In the genomic region with DNA sequence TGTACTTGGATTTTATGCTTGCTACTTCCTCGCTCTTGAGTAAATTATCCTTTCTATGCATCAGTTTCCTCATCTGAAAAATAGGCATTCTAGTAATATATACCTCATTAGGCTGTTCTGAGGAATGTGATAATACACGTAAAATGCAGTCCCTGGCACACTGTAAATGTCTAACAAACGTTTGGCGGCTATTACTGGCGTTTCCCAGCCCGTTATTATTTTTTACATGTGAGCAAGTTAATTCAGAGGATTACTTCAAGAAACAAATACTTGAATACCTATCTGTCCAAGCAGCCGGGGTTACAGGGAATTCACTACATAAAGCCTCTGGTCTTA, we compare ENCODE assay signal across 8 cellular contexts.
DNase-seq lines count a peak whose midpoint lies in the region; ATAC-seq lines count a peak whose summit lies in the region.

No MANE protein-coding gene starts in this region.

- peak overlapping the region; percentile 93 for H3K27ac ChIP-seq in caudate nucleus (ENCODE audit: low read depth, low read length)
- peak overlapping the region; percentile 87 to 88 for H3K27ac ChIP-seq in mucosa of rectum (ENCODE audit: low read depth in 2 of 2, low read length in 2 of 2)

- H3K36me3 Mint-ChIP-seq in stimulated activated naive CD8-positive, alpha-beta T cell treated with anti-CD3 and anti-CD28 coated beads, Interleukin-15, Interleukin-2, amounts not matched to agents 100 ng/mL and 50 ng/mL, for 24 hours (ENCODE audit: low read depth): peaks cover 45% of the 10 kb centered on the region

- ATAC-seq in stimulated activated naive CD8-positive, alpha-beta T cell treated with anti-CD3 and anti-CD28 coated beads, Interleukin-15, Interleukin-2, amounts not matched to agents 100 U/mL and 50 U/mL, for 24 hours: no peak
- ATAC-seq in GM21423 (IDR thresholded peaks at IDR 0.05; ENCODE audit: unreplicated experiment): no peak

- peak overlapping the region; percentile 77 to 89 for H3K9ac ChIP-seq in mucosa of rectum (ENCODE audit: low read depth in 1 of 2, low read length in 2 of 2)

- peaks cover 11 to 13% of the 10 kb centered on the region in 2 donors for H3K4me1 ChIP-seq in mucosa of rectum (ENCODE audit: control insufficient read depth in 2 of 2, insufficient read depth in 2 of 2, low read length in 2 of 2)

- peaks cover 41% of the 10 kb centered on the region for H3K4me1 Mint-ChIP-seq in stimulated activated naive CD8-positive, alpha-beta T cell treated with anti-CD3 and anti-CD28 coated beads, Interleukin-15, Interleukin-2, amounts not matched to agents 100 ng/mL and 50 ng/mL, for 24 hours (ENCODE audit: low read depth)

- H3K27ac Mint-ChIP-seq in stimulated activated naive CD8-positive, alpha-beta T cell treated with anti-CD3 and anti-CD28 coated beads, Interleukin-15, Interleukin-2, amounts not matched to agents 100 ng/mL and 50 ng/mL, for 24 hours: peak overlapping the region; percentile 100

- H3K9me3 Mint-ChIP-seq in stimulated activated naive CD8-positive, alpha-beta T cell treated with anti-CD3 and anti-CD28 coated beads, Interleukin-15, Interleukin-2, amounts not matched to agents 100 ng/mL and 50 ng/mL, for 24 hours: no peaks in the 10 kb centered on the region

- H3K4me3 Mint-ChIP-seq in stimulated activated naive CD8-positive, alpha-beta T cell treated with anti-CD3 and anti-CD28 coated beads, Interleukin-15, Interleukin-2, amounts not matched to agents 100 ng/mL and 50 ng/mL, for 24 hours: peak overlapping the region; percentile 98

- peak overlapping the region; percentile 84 to 89 for H3K4me3 ChIP-seq in mucosa of rectum (ENCODE audit: low read length in 2 of 2)

- no peaks in the 10 kb centered on the region for H3K9me3 ChIP-seq in mucosa of rectum (ENCODE audit: control insufficient read depth in 2 of 2, low read length in 2 of 2)

- peaks cover 14 to 17% of the 10 kb centered on the region in 2 donors for H3K36me3 ChIP-seq in mucosa of rectum (ENCODE audit: control insufficient read depth in 2 of 2, insufficient read depth in 2 of 2, low read length in 2 of 2)

- DNase-seq in stimulated activated naive CD8-positive, alpha-beta T cell treated with anti-CD3 and anti-CD28 coated beads, Interleukin-15, Interleukin-2, amounts not matched to agents 100 U/mL and 50 U/mL, for 24 hours: no peak
- DNase-seq in caudate nucleus (lab: John Stamatoyannopoulos, UW): no peak
- DNase-seq in NCI-H187 (lab: John Stamatoyannopoulos, UW): no peak
- DNase-seq in stimulated activated CD4-positive, alpha-beta T cell treated with anti-CD3 and anti-CD28 coated beads, Interleukin-1b, Interleukin-23, amount 100 ng/mL, for 48 hours: no peak
- no peak for DNase-seq in hippocampal formation (lab: John Stamatoyannopoulos, UW)

- no peaks in the 10 kb centered on the region for H3K27me3 ChIP-seq in mucosa of rectum (ENCODE audit: control insufficient read depth in 2 of 2, insufficient read depth in 2 of 2, low read length in 2 of 2)

- no peaks in the 10 kb centered on the region for H3K27me3 Mint-ChIP-seq in stimulated activated naive CD8-positive, alpha-beta T cell treated with anti-CD3 and anti-CD28 coated beads, Interleukin-15, Interleukin-2, amounts not matched to agents 100 ng/mL and 50 ng/mL, for 24 hours
